Comparison of ENCODE assay signal across 9 cellular contexts in genomic region chr2:197191948-197192338, GRCh38.
DNase-seq lines count a peak whose midpoint lies in the region; ATAC-seq, FAIRE-seq and TF ChIP-seq lines count a peak whose summit lies in the region.
"Had no signal": no experiment of that assay in that cellular context is flagged by ENCODE, and none has a peak within 500 bp of the region (broad histone marks: within the 10 kb centered on the region; RNA-seq: fewer than 3 reads in every experiment).

No MANE protein-coding gene starts in this region.

- no peaks in the 10 kb centered on the region for H3K27me3 Mint-ChIP-seq in activated T-helper 17 cell treated with anti-CD3 and anti-CD28 coated beads, Interleukin-2, amount 50 U/mL, for 72 hours

- no peak overlapping the region for H3K27ac ChIP-seq in psoas muscle
- H3K27ac ChIP-seq: esophagus squamous epithelium had no signal

- DNase-seq in GM12891 (ENCODE audit: insufficient read length, low spot score), result no peak
- DNase-seq in DMS153 treated with DMSO at 0.1 percent for 48 hours (lab: John Stamatoyannopoulos, UW; ENCODE audit: unreplicated experiment), result no peak
- no peak for DNase-seq in RKO (ENCODE audit: low spot score)
- DNase-seq in Kasumi-1 (lab: John Stamatoyannopoulos, UW), result no peak
- DNase-seq in psoas muscle, result no peak
- DNase-seq: esophagus squamous epithelium had no signal

- H3K4me3 Mint-ChIP-seq in activated T-helper 17 cell treated with anti-CD3 and anti-CD28 coated beads, Interleukin-2, amount 50 U/mL, for 72 hours, result peak overlapping the region; percentile 71

- peaks cover 56% of the 10 kb centered on the region for H3K4me1 Mint-ChIP-seq in activated T-helper 17 cell treated with anti-CD3 and anti-CD28 coated beads, Interleukin-2, amount 50 U/mL, for 72 hours

- no peaks in the 10 kb centered on the region for H3K9me3 ChIP-seq in psoas muscle
- H3K9me3 ChIP-seq: esophagus squamous epithelium had no signal

- H3K4me3 ChIP-seq in psoas muscle, result no peak overlapping the region
- H3K4me3 ChIP-seq: esophagus squamous epithelium had no signal

- H3K9me3 Mint-ChIP-seq in activated T-helper 17 cell treated with anti-CD3 and anti-CD28 coated beads, Interleukin-2, amount 50 U/mL, for 72 hours, result no peaks in the 10 kb centered on the region

- H3K4me1 ChIP-seq in psoas muscle, result peaks cover 7% of the 10 kb centered on the region

- no peak for TF ChIP-seq CTCF in psoas muscle (IDR thresholded peaks at IDR 0.05)

- intact Hi-C loops in psoas muscle (cut with DNase I), result loop anchor here (2.0 to 5.0 kb wide), 2 partner anchors 119 to 185 kb away; partner anchors contain the start of gene ANKRD44 (in 2 of the 2)

- peaks cover 14% of the 10 kb centered on the region for H3K36me3 Mint-ChIP-seq in activated T-helper 17 cell treated with anti-CD3 and anti-CD28 coated beads, Interleukin-2, amount 50 U/mL, for 72 hours (ENCODE audit: low read depth)

- H3K27me3 ChIP-seq in psoas muscle (ENCODE audit: insufficient read depth in 3 of 3, low read length in 2 of 3), result no peaks in the 10 kb centered on the region
- H3K27me3 ChIP-seq: esophagus squamous epithelium had no signal

- H3K27ac Mint-ChIP-seq in activated T-helper 17 cell treated with anti-CD3 and anti-CD28 coated beads, Interleukin-2, amount 50 U/mL, for 72 hours, result peak overlapping the region; percentile 80

- 72 to 81% (median 75%) methylated on average over 2 of the region's 2 CpGs for WGBS in psoas muscle, 3 donors

- TF ChIP-seq POLR2A in GM12891 (IDR thresholded peaks at IDR 0.05; ENCODE audit: low read depth, low read length), result no peak

- FAIRE-seq in GM12891 (lab: Jason Lieb, UNC), result peak; percentile 92

- ATAC-seq in GM19455 (IDR thresholded peaks at IDR 0.05; ENCODE audit: unreplicated experiment) (peak; percentile 78), HG03280 (IDR thresholded peaks at IDR 0.05; ENCODE audit: unreplicated experiment) (peak; percentile 69), psoas muscle (no peak)
- peak; percentile 91 for ATAC-seq in activated T-helper 17 cell treated with anti-CD3 and anti-CD28 coated beads, Interleukin-2, amount 50 U/mL, for 72 hours (replicated peaks)

- no peaks in the 10 kb centered on the region for H3K36me3 ChIP-seq in psoas muscle (ENCODE audit: insufficient read depth in 1 of 2, low read depth in 1 of 2)
- H3K36me3 ChIP-seq: esophagus squamous epithelium had no signal

TF ChIP-seq in GM12891, 5 proteins besides CTCF, POLR2A, EP300 and RAD21:
- no peak for TF ChIP-seq POU2F2 (IDR thresholded peaks at IDR 0.05; ENCODE audit: low read depth, low read length)

Comparison
In these comparisons a context has a peak if more than half of its experiments do, and no peak if none do; other contexts are left out.
1. ATAC-seq: peak in GM19455 (single experiment), HG03280 (single experiment) and activated T-helper 17 cell treated with anti-CD3 and anti-CD28 coated beads, Interleukin-2, amount 50 U/mL, for 72 hours (single experiment); none in psoas muscle (0 of 4).